ENCODE assay signal across 9 cellular contexts in genomic region chr18:42274488-42275137, GRCh38.
DNase-seq lines count a peak whose midpoint lies in the region; ATAC-seq and TF ChIP-seq lines count a peak whose summit lies in the region.
"Had no signal": no experiment of that assay in that cellular context is flagged by ENCODE, and none has a peak within 500 bp of the region (broad histone marks: within the 10 kb centered on the region; RNA-seq: fewer than 3 reads in every experiment).

No MANE protein-coding gene starts in this region.

- no peak for DNase-seq in GM06990 (ENCODE audit: extremely low read depth, insufficient read length)
- DNase-seq in SK-MEL-5 (ENCODE audit: low read depth, low spot score), result peak; percentile 79
- DNase-seq in left kidney (ENCODE audit: low read depth, low spot score), result peak; percentile 44
- DNase-seq in activated T-cell treated with anti-CD3 and anti-CD28 coated beads for 4 hours, result no peak
- no peak for DNase-seq in stimulated activated CD4-positive, alpha-beta T cell treated with anti-CD3 and anti-CD28 coated beads, Interleukin-2, amount 100 ng/mL, for 24 hours

- TF ChIP-seq CTCF in GM06990 (IDR thresholded peaks at IDR 0.05; ENCODE audit: insufficient read depth, low read length, poor library complexity, severe bottlenecking), result peak; percentile 40

- H3K36me3 ChIP-seq in GM06990 (ENCODE audit: control insufficient read depth, insufficient read depth, low read length), result no peaks in the 10 kb centered on the region
- H3K36me3 ChIP-seq: thoracic aorta had no signal

- in situ Hi-C loops in SK-MEL-5 (cut with HindIII; ENCODE audit: low pct_unique_long_range_greater_than_20kb, low sequenced_read_pairs), result no loop called here

- H3K27me3 ChIP-seq in GM06990 (replicated peaks; ENCODE audit: control insufficient read depth, insufficient read depth, low read length), result no peaks in the 10 kb centered on the region

- ATAC-seq in HG02885 (IDR thresholded peaks at IDR 0.05; ENCODE audit: poor library complexity, unreplicated experiment) (peak; percentile 55), HG02884 (IDR thresholded peaks at IDR 0.05; ENCODE audit: unreplicated experiment) (no peak), HG02571 (IDR thresholded peaks at IDR 0.05; ENCODE audit: unreplicated experiment) (no peak)

- H3K4me3 ChIP-seq in GM06990 (replicated peaks; ENCODE audit: low read depth, low read length), result no peak overlapping the region
- H3K4me3 ChIP-seq: thoracic aorta had no signal

Comparison
In these comparisons a context has a peak if more than half of its experiments do, and no peak if none do; other contexts are left out.
1. DNase-seq: peak in SK-MEL-5 (single experiment) and left kidney (single experiment); none in GM06990 (single experiment), activated T-cell treated with anti-CD3 and anti-CD28 coated beads for 4 hours (single experiment) and stimulated activated CD4-positive, alpha-beta T cell treated with anti-CD3 and anti-CD28 coated beads, Interleukin-2, amount 100 ng/mL, for 24 hours (0 of 2).